30 cellular contexts compared by ENCODE assay signal in the genomic region with DNA sequence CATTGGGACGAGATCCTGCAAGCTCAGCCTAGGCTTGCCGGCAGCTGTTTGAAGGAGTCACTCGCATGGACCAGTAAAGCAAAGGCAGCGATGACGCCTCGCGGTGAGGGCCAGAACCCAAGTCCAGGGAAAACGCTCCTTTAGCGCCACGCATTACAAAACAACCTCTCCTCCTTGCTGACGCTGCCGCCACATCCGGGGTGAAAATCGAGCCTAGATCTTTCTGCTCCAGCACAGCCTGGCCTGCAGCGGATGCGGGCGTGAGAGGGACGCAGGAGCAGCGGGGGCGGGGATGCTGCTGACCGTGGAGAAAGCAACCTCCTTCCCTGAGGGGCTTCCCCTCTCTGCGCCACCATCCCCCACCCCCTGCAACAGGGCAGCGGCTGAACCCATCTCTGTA. TPM values are rescaled to one million over a fixed set of nuclear protein-coding genes. Genes with fewer than 3 reads are reported as not detected.
"Had no signal": no experiment of that assay in that cellular context is flagged by ENCODE, and none has a peak within 500 bp of the region (broad histone marks: within the 10 kb centered on the region; RNA-seq: fewer than 3 reads in every experiment).

No MANE protein-coding gene starts in this region.

- H3K4me3 ChIP-seq: ascending aorta, body of pancreas, MG63, SJCRH30 had no signal

- H3K36me3 ChIP-seq: ascending aorta, MG63, SJCRH30 had no signal

- H3K9me3 ChIP-seq: ascending aorta, body of pancreas, MG63, SJCRH30 had no signal

- H3K27ac ChIP-seq: ascending aorta, body of pancreas, RWPE1, SJCRH30 had no signal

- DNase-seq: activated CD4-positive, alpha-beta memory T cell treated with anti-CD3 and anti-CD28 coated beads for 36 hours; activated CD4-positive, alpha-beta T cell treated with anti-CD3 and anti-CD28 coated beads, Interleukin-2, amount 10 ng/mL, durations not matched to agents 7 days and 5 days; activated CD4-positive, CD25-positive, alpha-beta regulatory T cell treated with anti-CD3 and anti-CD28 coated beads, Interleukin-2, amount 50 U/mL, for 72 hours; activated CD8-positive, alpha-beta memory T cell treated with anti-CD3 and anti-CD28 coated beads for 24 hours; activated effector memory CD4-positive, alpha-beta T cell treated with anti-CD3 and anti-CD28 coated beads, Interleukin-2, amount 50 U/mL, for 16 hours; activated naive CD4-positive, alpha-beta T cell treated with Interleukin-2 at 50 U/mL for 16 hours; activated naive CD8-positive, alpha-beta T cell treated with anti-CD3 and anti-CD28 coated beads, Interleukin-2, amount 50 U/mL, for 24 hours; activated T-cell treated with anti-CD3 and anti-CD28 coated beads, Interleukin-2, amount 50 U/mL, for 4 hours; amniotic stem cell; body of pancreas; central memory CD4-positive, alpha-beta T cell; MG63; MV-4-11; NCI-H1105; NCI-H1436; NCI-H1694 treated with DMSO at 0.1 percent for 48 hours; NCI-H2029 treated with DMSO at 0.1 percent for 48 hours; NCI-H345; NCI-H510A; NCI-H526 treated with DMSO at 0.1 percent for 48 hours; NCI-H82; OCI-M1; Right ventricle myocardium superior; SJCRH30 had no signal

- ATAC-seq: activated naive CD4-positive, alpha-beta T cell treated with anti-CD3 and anti-CD28 coated beads, Interleukin-2, amount 50 U/mL, for 72 hours; activated naive CD8-positive, alpha-beta T cell treated with anti-CD3 and anti-CD28 coated beads, Interleukin-2, amount 50 U/mL, for 24 hours; activated T-cell treated with anti-CD3 and anti-CD28 coated beads, Interleukin-2, amount 50 U/mL, for 4 hours; body of pancreas; Panc1 had no signal

- FAIRE-seq: bronchial epithelial cell had no signal

- H3K4me3 Mint-ChIP-seq: activated CD4-positive, alpha-beta memory T cell treated with anti-CD3 and anti-CD28 coated beads for 36 hours; activated CD4-positive, alpha-beta T cell treated with anti-CD3 and anti-CD28 coated beads, Interleukin-2, amount 10 ng/mL, durations not matched to agents 7 days and 5 days; activated naive CD8-positive, alpha-beta T cell treated with anti-CD3 and anti-CD28 coated beads, Interleukin-2, amount 50 U/mL, for 24 hours; activated T-cell treated with anti-CD3 and anti-CD28 coated beads, Interleukin-2, amount 50 U/mL, for 4 hours; T-helper 1 cell treated with Interleukin-12 subunit alpha and Interleukin-12 subunit beta and Interleukin-4 antibody, amounts not matched to agents 30 μg/mL and 1 μg/mL, for 36 hours had no signal

- H3K4me1 ChIP-seq: ascending aorta, body of pancreas, SJCRH30 had no signal

- H3K36me3 Mint-ChIP-seq: activated CD4-positive, alpha-beta memory T cell treated with anti-CD3 and anti-CD28 coated beads for 36 hours; activated naive CD4-positive, alpha-beta T cell treated with anti-CD3 and anti-CD28 coated beads, Interleukin-2, amount 50 U/mL, for 72 hours had no signal

- H3K9me3 Mint-ChIP-seq: activated CD4-positive, alpha-beta memory T cell treated with anti-CD3 and anti-CD28 coated beads for 36 hours; activated CD4-positive, alpha-beta T cell treated with anti-CD3 and anti-CD28 coated beads, Interleukin-2, amount 10 ng/mL, durations not matched to agents 7 days and 5 days; activated naive CD8-positive, alpha-beta T cell treated with anti-CD3 and anti-CD28 coated beads, Interleukin-2, amount 50 U/mL, for 24 hours had no signal

- H3K27ac Mint-ChIP-seq: activated CD4-positive, alpha-beta memory T cell treated with anti-CD3 and anti-CD28 coated beads for 36 hours; activated CD4-positive, alpha-beta T cell treated with anti-CD3 and anti-CD28 coated beads, Interleukin-2, amount 10 ng/mL, durations not matched to agents 7 days and 5 days; activated naive CD8-positive, alpha-beta T cell treated with anti-CD3 and anti-CD28 coated beads, Interleukin-2, amount 50 U/mL, for 24 hours; T-helper 1 cell treated with Interleukin-12 subunit alpha and Interleukin-12 subunit beta and Interleukin-4 antibody, amounts not matched to agents 30 μg/mL and 1 μg/mL, for 36 hours had no signal

- H3K27me3 ChIP-seq: ascending aorta, body of pancreas, MG63, SJCRH30 had no signal

RNA-seq across cellular contexts. Expression of gene CASR, which starts 46.7 kb away (rescaled TPM):
- total RNA-seq: activated naive CD4-positive, alpha-beta T cell treated with anti-CD3 and anti-CD28 coated beads, Interleukin-2, amount 50 U/mL, for 72 hours; ascending aorta; bronchial epithelial cell; Right ventricle myocardium superior; SJCRH30 had no signal
